32 cellular contexts compared by ENCODE assay signal in the genomic region with DNA sequence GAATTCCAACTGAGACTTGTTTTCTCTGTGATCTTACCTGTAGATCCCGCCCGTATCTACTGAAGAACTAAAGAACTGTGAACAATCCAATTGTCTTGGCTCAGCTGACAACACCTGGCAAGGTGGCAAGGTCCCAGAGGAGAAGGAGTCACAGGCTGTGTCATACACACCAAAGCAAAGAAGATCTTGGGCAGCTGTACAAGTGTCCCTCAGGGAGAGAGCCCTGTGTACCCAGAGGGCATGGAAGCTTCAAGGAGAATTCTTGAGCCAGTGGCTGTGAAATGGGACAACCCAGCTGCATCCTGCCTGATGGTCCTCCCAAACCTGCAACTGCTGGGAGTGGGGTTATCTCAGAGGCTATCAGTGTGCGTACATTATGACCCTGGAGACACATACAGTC. TPM values are rescaled to one million over a fixed set of nuclear protein-coding genes. Genes with fewer than 3 reads are reported as not detected.
"Had no signal": no experiment of that assay in that cellular context is flagged by ENCODE, and none has a peak within 500 bp of the region (broad histone marks: within the 10 kb centered on the region; RNA-seq: fewer than 3 reads in every experiment).

No MANE protein-coding gene starts in this region.

- H3K4me1 Mint-ChIP-seq: immature natural killer cell; natural killer cell; stimulated activated naive CD8-positive, alpha-beta T cell treated with anti-CD3 and anti-CD28 coated beads, Interleukin-15, amount 100 ng/mL, for 72 hours had no signal

- H3K4me3 Mint-ChIP-seq: effector memory CD8-positive, alpha-beta T cell; immature natural killer cell; memory B cell; natural killer cell; stimulated activated naive B cell treated with anti-CD40 and anti-IgM and Interleukin-4, amounts not matched to agents 10 μg/mL and 1 μg/mL and 100 μg/mL, for 72 hours; stimulated activated naive CD8-positive, alpha-beta T cell treated with anti-CD3 and anti-CD28 coated beads, Interleukin-15, amount 100 ng/mL, for 72 hours had no signal

- H3K27ac ChIP-seq: gastroesophageal sphincter, heart right ventricle, left ventricle myocardium inferior, lower lobe of right lung, neutrophil, pancreas, sigmoid colon, testis, tibial nerve, upper lobe of right lung, uterus had no signal

- H3K27ac Mint-ChIP-seq: effector memory CD8-positive, alpha-beta T cell; immature natural killer cell; memory B cell; natural killer cell; stimulated activated naive B cell treated with anti-CD40 and anti-IgM and Interleukin-4, amounts not matched to agents 10 μg/mL and 1 μg/mL and 100 μg/mL, for 72 hours; stimulated activated naive CD8-positive, alpha-beta T cell treated with anti-CD3 and anti-CD28 coated beads, Interleukin-15, amount 100 ng/mL, for 72 hours had no signal

- H3K4me3 ChIP-seq: gastroesophageal sphincter, heart right ventricle, left ventricle myocardium inferior, lower lobe of right lung, pancreas, sigmoid colon, testis, tibial nerve, upper lobe of right lung, uterus had no signal

- ATAC-seq: effector memory CD8-positive, alpha-beta T cell; gastroesophageal sphincter; heart right ventricle; left colon; lower lobe of right lung; natural killer cell; pancreas; stimulated activated naive B cell treated with anti-CD40 and anti-IgM and Interleukin-4, amounts not matched to agents 10 μg/mL and 1 μg/mL and 100 μg/mL, for 72 hours; stimulated activated naive CD8-positive, alpha-beta T cell treated with anti-CD3 and anti-CD28 coated beads, Interleukin-15, amount 100 ng/mL, for 72 hours; upper lobe of right lung had no signal

- DNase-seq: caudate nucleus; cerebellar nuclear complex; cortex of kidney; effector memory CD8-positive, alpha-beta T cell; foreskin fibroblast; heart right ventricle; hippocampal formation; immature natural killer cell; islet precursor cell; kidney glomerular epithelial cell; left colon; left ventricle myocardium inferior; lower lobe of right lung; natural killer cell; pancreas; sigmoid colon; stimulated activated naive B cell treated with anti-CD40 and anti-IgM and Interleukin-4, amounts not matched to agents 10 μg/mL and 1 μg/mL and 100 μg/mL, for 72 hours; stimulated activated naive CD8-positive, alpha-beta T cell treated with anti-CD3 and anti-CD28 coated beads, Interleukin-15, amount 100 ng/mL, for 72 hours; testis; upper lobe of right lung; uterus had no signal

- H3K27me3 ChIP-seq: gastroesophageal sphincter, heart right ventricle, pancreas, sigmoid colon, testis, tibial nerve, upper lobe of right lung, uterus had no signal

- H3K4me1 ChIP-seq: gastroesophageal sphincter, heart right ventricle, left ventricle myocardium inferior, pancreas, sigmoid colon, testis, tibial nerve, uterus had no signal

- H3K36me3 ChIP-seq: gastroesophageal sphincter, heart right ventricle, left ventricle myocardium inferior, lower lobe of right lung, neutrophil, pancreas, sigmoid colon, tibial nerve, upper lobe of right lung, uterus had no signal

- H3K9me3 ChIP-seq: testis, upper lobe of right lung had no signal

RNA-seq across cellular contexts. Expression of a gene that starts 46.7 kb away (rescaled TPM):
- total RNA-seq: dermis microvascular lymphatic vessel endothelial cell, gastroesophageal sphincter, heart right ventricle, left colon, left ventricle myocardium inferior, lower lobe of right lung, mononuclear cell, natural killer cell, omental fat pad, pancreas, posterior vena cava, sigmoid colon, skeletal muscle tissue, tibial nerve, upper lobe of right lung, uterus had no signal
- polyA plus RNA-seq: esophagus, heart right ventricle, immature natural killer cell, neural cell, pancreas, sigmoid colon had no signal
